8 cellular contexts compared by ENCODE assay signal in the genomic region with DNA sequence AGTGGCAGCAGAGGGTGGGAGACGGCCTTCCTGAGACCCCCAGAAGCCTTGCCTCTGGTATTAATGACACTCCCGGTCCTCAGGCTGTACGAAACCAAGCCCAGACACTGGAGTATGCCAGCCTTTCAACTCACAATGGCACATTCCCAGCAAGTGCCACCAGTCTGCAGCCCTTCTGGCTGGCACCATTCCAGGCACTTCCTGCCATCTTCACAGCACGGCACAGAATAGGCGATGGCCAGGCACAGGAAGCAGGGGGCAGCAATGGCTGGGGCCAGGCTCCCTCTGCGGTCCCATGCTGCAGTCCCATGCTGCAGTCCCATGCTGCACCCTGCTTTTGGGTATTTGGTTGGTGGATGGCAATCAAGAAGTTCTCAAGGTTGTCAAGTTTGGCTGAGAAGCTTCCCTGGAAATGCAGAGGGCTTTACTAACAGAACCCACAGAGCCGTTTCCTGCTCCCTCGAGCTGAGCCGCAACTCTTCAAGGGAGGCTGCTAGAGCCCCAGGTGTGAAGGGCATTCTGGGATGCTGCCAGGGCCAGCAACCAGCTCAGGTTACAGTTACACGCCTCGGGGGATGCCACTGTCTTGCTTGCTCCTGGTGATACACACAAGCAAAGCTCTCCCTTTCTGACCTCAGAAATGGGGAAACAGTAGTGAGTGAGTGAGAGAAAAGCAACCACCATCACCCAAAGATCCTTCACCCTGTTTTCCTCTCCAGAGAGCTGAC. TPM values are rescaled to one million over a fixed set of nuclear protein-coding genes. Genes with fewer than 3 reads are reported as not detected.
DNase-seq lines count a peak whose midpoint lies in the region; ATAC-seq and TF ChIP-seq lines count a peak whose summit lies in the region.

No MANE protein-coding gene starts in this region.

- peak; percentile 37 for DNase-seq in activated CD4-positive, alpha-beta T cell treated with anti-CD3 and anti-CD28 coated beads for 36 hours
- DNase-seq in activated CD4-positive, alpha-beta T cell treated with anti-CD3 and anti-CD28 coated beads for 4 hours = no peak
- DNase-seq in NCI-H2196 treated with DMSO at 0.1 percent for 48 hours (lab: John Stamatoyannopoulos, UW; ENCODE audit: unreplicated experiment) = peak; percentile 70
- peak; percentile 59 for DNase-seq in choroid plexus epithelial cell (ENCODE audit: low read depth)
- DNase-seq in sciatic nerve (ENCODE audit: low spot score) = peak; percentile 69
- no peak for DNase-seq in activated CD4-positive, alpha-beta T cell treated with anti-CD3 and anti-CD28 coated beads, Interleukin-2, amount 50 U/mL, for 48 hours
- DNase-seq in HEK293T (ENCODE audit: extremely low spot score) = no peak
- DNase-seq in left lobe of liver (ENCODE audit: low spot score) = no peak

- peaks cover 14% of the 10 kb centered on the region for H3K4me1 Mint-ChIP-seq in activated CD4-positive, alpha-beta T cell treated with anti-CD3 and anti-CD28 coated beads for 36 hours

- H3K4me3 Mint-ChIP-seq in activated CD4-positive, alpha-beta T cell treated with anti-CD3 and anti-CD28 coated beads for 36 hours = no peak overlapping the region

- H3K9me3 Mint-ChIP-seq in activated CD4-positive, alpha-beta T cell treated with anti-CD3 and anti-CD28 coated beads for 36 hours (ENCODE audit: low read depth) = no peaks in the 10 kb centered on the region

- H3K27ac Mint-ChIP-seq in activated CD4-positive, alpha-beta T cell treated with anti-CD3 and anti-CD28 coated beads for 36 hours = no peak overlapping the region

- POLR2A ChIA-PET in activated CD4-positive, alpha-beta T cell treated with anti-CD3 and anti-CD28 coated beads for 36 hours (lab: Charles Lee) = interaction anchor here (0.7 kb wide), 1 partner anchor 317 kb away, joined by 4 read pairs; no protein-coding TSS in a partner anchor
- POLR2A ChIA-PET in HEK293T (lab: Yijun Ruan, JAX) = interaction anchor here (5.1 kb wide), 1 partner anchor 38 kb away, joined by 29 read pairs; the partner anchor contains the start of gene RCE1

- H3K4me3 ChIP-seq in choroid plexus epithelial cell (ENCODE audit: low read depth, low read length) = no peak overlapping the region

- H3K36me3 Mint-ChIP-seq in activated CD4-positive, alpha-beta T cell treated with anti-CD3 and anti-CD28 coated beads for 36 hours (ENCODE audit: low read depth) = no peaks in the 10 kb centered on the region

- ATAC-seq in activated CD4-positive, alpha-beta T cell treated with anti-CD3 and anti-CD28 coated beads for 36 hours = peak; percentile 48
- ATAC-seq in sciatic nerve (no peak), left lobe of liver (no peak)

- CTCF ChIA-PET in activated CD4-positive, alpha-beta T cell treated with anti-CD3 and anti-CD28 coated beads for 36 hours (lab: Charles Lee) = interaction anchor here (0.5 to 3.7 kb wide), 11 partner anchors 8 to 271 kb away, joined by 3 to 16 read pairs (median 3); partner anchors contain the start of gene C11orf86
- CTCF ChIA-PET in HEK293T (lab: Yijun Ruan, JAX) = interaction anchor here (1.0 kb wide), 1 partner anchor 29 kb away, joined by 4 read pairs; no protein-coding TSS in a partner anchor

- H3K27me3 Mint-ChIP-seq in activated CD4-positive, alpha-beta T cell treated with anti-CD3 and anti-CD28 coated beads for 36 hours = no peaks in the 10 kb centered on the region

- no peak for TF ChIP-seq CTCF in choroid plexus epithelial cell (conservative IDR thresholded peaks at IDR 0.05; ENCODE audit: low read depth, low read length)

- intact Hi-C loops in activated CD4-positive, alpha-beta T cell treated with anti-CD3 and anti-CD28 coated beads for 36 hours (cut with DNase I, micrococcal nuclease) = loop anchor here in 1 of 2 experiments (5.0 kb wide), 1 partner anchor 183 kb away; no protein-coding TSS in a partner anchor
- intact Hi-C loops in sciatic nerve (cut with DNase I) = no loop called here

TF ChIP-seq in HEK293T, 16 proteins besides CTCF, POLR2A, EP300 and RAD21:
- TF ChIP-seq TARDBP (IDR thresholded peaks at IDR 0.05) (no peak), SUZ12 (IDR thresholded peaks at IDR 0.05) (no peak), HDGF (IDR thresholded peaks at IDR 0.05; ENCODE audit: borderline replicate concordance) (no peak), PKNOX1 (IDR thresholded peaks at IDR 0.05) (no peak), CTBP1 (IDR thresholded peaks at IDR 0.05; ENCODE audit: borderline replicate concordance) (no peak), L3MBTL2 (conservative IDR thresholded peaks at IDR 0.05) (no peak), FOXA1 (IDR thresholded peaks at IDR 0.05) (no peak), ELF4 (IDR thresholded peaks at IDR 0.05) (no peak), FOXM1 (IDR thresholded peaks at IDR 0.05; ENCODE audit: borderline replicate concordance) (no peak), ZNF384 (IDR thresholded peaks at IDR 0.05) (no peak), ARNT (IDR thresholded peaks at IDR 0.05) (no peak), BHLHE40 (IDR thresholded peaks at IDR 0.05; ENCODE audit: borderline replicate concordance) (no peak), LEF1 (IDR thresholded peaks at IDR 0.05; ENCODE audit: borderline replicate concordance) (no peak), NFRKB (IDR thresholded peaks at IDR 0.05) (no peak), SP1 (IDR thresholded peaks at IDR 0.05) (no peak)

RNA-seq across cellular contexts. Expression of gene LRFN4, which starts 23.8 kb away (rescaled TPM):
- total RNA-seq in activated CD4-positive, alpha-beta T cell treated with anti-CD3 and anti-CD28 coated beads for 36 hours = 10 to 100 TPM; 19.2 to 22.7 TPM
- 14.5 TPM for total RNA-seq in sciatic nerve
- total RNA-seq in left lobe of liver = 1.1 TPM

RNA-seq across cellular contexts. Expression of gene RCE1, which starts 37.4 kb away (rescaled TPM):
- total RNA-seq in activated CD4-positive, alpha-beta T cell treated with anti-CD3 and anti-CD28 coated beads for 36 hours = 10 to 100 TPM; 24.9 to 25.6 TPM
- total RNA-seq in sciatic nerve (16.6 TPM), left lobe of liver (3.2 TPM)

Comparison
In these comparisons a context has a peak if more than half of its experiments do, and no peak if none do; other contexts are left out.
1. DNase-seq: peak in activated CD4-positive, alpha-beta T cell treated with anti-CD3 and anti-CD28 coated beads for 36 hours (single experiment), NCI-H2196 treated with DMSO at 0.1 percent for 48 hours (single experiment), choroid plexus epithelial cell (single experiment) and sciatic nerve (single experiment); none in activated CD4-positive, alpha-beta T cell treated with anti-CD3 and anti-CD28 coated beads for 4 hours (0 of 2), activated CD4-positive, alpha-beta T cell treated with anti-CD3 and anti-CD28 coated beads, Interleukin-2, amount 50 U/mL, for 48 hours (0 of 2), HEK293T (single experiment) and left lobe of liver (single experiment).